In the genomic region with DNA sequence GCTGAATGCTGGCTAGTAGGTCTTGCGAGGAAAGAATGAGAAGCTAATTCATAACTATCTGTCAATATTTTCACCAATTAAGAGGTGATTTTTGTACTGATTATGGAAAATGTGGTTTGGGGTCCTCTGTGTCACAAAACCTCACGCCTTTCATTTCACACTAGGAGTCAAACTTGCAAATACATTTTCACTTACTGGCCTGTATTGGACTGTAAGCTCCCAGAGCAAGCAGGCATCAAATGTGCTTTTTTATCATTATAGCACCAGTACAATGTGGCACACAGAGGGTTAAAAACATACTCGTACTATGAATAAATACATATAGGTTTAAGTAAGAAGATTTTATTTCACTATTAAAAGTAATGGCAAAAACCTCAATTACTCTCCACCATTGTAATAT, we compare ENCODE assay signal across 23 cellular contexts. TPM values are rescaled to one million over a fixed set of nuclear protein-coding genes. Genes with fewer than 3 reads are reported as not detected.
"Had no signal": no experiment of that assay in that cellular context is flagged by ENCODE, and none has a peak within 500 bp of the region (broad histone marks: within the 10 kb centered on the region; RNA-seq: fewer than 3 reads in every experiment).

No MANE protein-coding gene starts in this region.

- H3K9ac ChIP-seq: neural progenitor cell had no signal

- H3K36me3 ChIP-seq: gastrocnemius medialis, left ventricle myocardium inferior, neural progenitor cell, right atrium auricular region, stomach had no signal

- H3K4me1 ChIP-seq: neural progenitor cell, right atrium auricular region, stomach had no signal

- ATAC-seq: esophagus mucosa, gastrocnemius medialis, WTC11 had no signal

- DNase-seq: activated CD4-positive, alpha-beta memory T cell treated with anti-CD3 and anti-CD28 coated beads, Interleukin-2, amount 10 ng/mL, durations not matched to agents 7 days and 5 days; activated CD4-positive, alpha-beta T cell treated with anti-CD3 and anti-CD28 coated beads for 48 hours; activated CD8-positive, alpha-beta memory T cell treated with anti-CD3 and anti-CD28 coated beads, Interleukin-2, amount 50 U/mL, for 48 hours; activated effector memory CD4-positive, alpha-beta T cell treated with anti-CD3 and anti-CD28 coated beads, Interleukin-2, amount 50 U/mL, for 16 hours; activated naive CD4-positive, alpha-beta T cell treated with anti-CD3 and anti-CD28 coated beads, Interleukin-2, amount 50 U/mL, for 16 hours; activated T-cell treated with anti-CD3 and anti-CD28 coated beads, Interleukin-2, amount 50 U/mL, for 48 hours; cerebellar nuclear complex; effector CD4-positive, alpha-beta T cell; gastrocnemius medialis; head of caudate nucleus; left ventricle myocardium inferior; naive B cell; stimulated activated CD4-positive, alpha-beta T cell treated with anti-CD3 and anti-CD28 coated beads, Interleukin-15, amount 100 ng/mL, for 24 hours; stimulated activated CD4-positive, alpha-beta T cell treated with anti-CD3 and anti-CD28 coated beads, Interleukin-2, amount 100 ng/mL, for 48 hours; stomach had no signal

- H3K27me3 ChIP-seq: gastrocnemius medialis, neural progenitor cell, right atrium auricular region, stomach had no signal

- H3K27ac ChIP-seq: gastrocnemius medialis, left ventricle myocardium inferior, neural progenitor cell, right atrium auricular region, skin epidermis, stomach had no signal

- H3K4me2 ChIP-seq: neural progenitor cell had no signal

- H3K4me3 ChIP-seq: gastrocnemius medialis, left ventricle myocardium inferior, neural progenitor cell, right atrium auricular region, skin epidermis, stomach had no signal

- H3K9me3 ChIP-seq: gastrocnemius medialis, left ventricle myocardium inferior, right atrium auricular region, stomach had no signal

- FAIRE-seq: bronchial epithelial cell had no signal

- H2AFZ ChIP-seq: neural progenitor cell had no signal

RNA-seq across cellular contexts. Expression of gene ABCB11, which starts 56.8 kb away (rescaled TPM):
- total RNA-seq: activated CD4-positive, alpha-beta memory T cell treated with anti-CD3 and anti-CD28 coated beads, Interleukin-2, amount 10 ng/mL, durations not matched to agents 7 days and 5 days; esophagus mucosa; kidney epithelial cell; osteoblast had no signal
- polyA plus RNA-seq: stomach had no signal
